Comparison of ENCODE assay signal across 8 cellular contexts in genomic region chr16:89246903-89247733, GRCh38. TPM values are rescaled to one million over a fixed set of nuclear protein-coding genes. Genes with fewer than 3 reads are reported as not detected.
A peak's percentile ranks its signal among the peaks of the same experiment; 100 is the strongest.
DNase-seq lines count a peak whose midpoint lies in the region; ATAC-seq and TF ChIP-seq lines count a peak whose summit lies in the region.

No MANE protein-coding gene starts in this region.

- H3K79me2 ChIP-seq in osteoblast (ENCODE audit: insufficient read depth, low read length) = no peaks in the 10 kb centered on the region

- H3K36me3 ChIP-seq in osteoblast (ENCODE audit: insufficient read depth, low read length) = no peaks in the 10 kb centered on the region

- H3K9me3 Mint-ChIP-seq in activated naive CD4-positive, alpha-beta T cell treated with anti-CD3 and anti-CD28 coated beads, Interleukin-2, amount 50 U/mL, for 24 hours = no peaks in the 10 kb centered on the region
- peaks cover 15% of the 10 kb centered on the region for H3K9me3 Mint-ChIP-seq in glutamatergic neuron (ENCODE audit: unreplicated experiment)

- peak; percentile 68 for ATAC-seq in GM19455 (IDR thresholded peaks at IDR 0.05; ENCODE audit: unreplicated experiment)

- no peak overlapping the region for H3K27ac Mint-ChIP-seq in activated naive CD4-positive, alpha-beta T cell treated with anti-CD3 and anti-CD28 coated beads, Interleukin-2, amount 50 U/mL, for 24 hours
- no peak overlapping the region for H3K27ac Mint-ChIP-seq in glutamatergic neuron (ENCODE audit: unreplicated experiment)

- H3K4me2 ChIP-seq in osteoblast (ENCODE audit: insufficient read depth, low read length) = peak overlapping the region; percentile 76

- peak overlapping the region; percentile 67 for H3K4me3 ChIP-seq in osteoblast (ENCODE audit: insufficient read depth, low read length)

- no peaks in the 10 kb centered on the region for H3K9me3 ChIP-seq in osteoblast (ENCODE audit: low read depth, low read length)

- peak overlapping the region; percentile 65 for H2AFZ ChIP-seq in osteoblast (ENCODE audit: low read length)

- peaks cover 3% of the 10 kb centered on the region for H3K36me3 Mint-ChIP-seq in activated naive CD4-positive, alpha-beta T cell treated with anti-CD3 and anti-CD28 coated beads, Interleukin-2, amount 50 U/mL, for 24 hours
- peaks cover 13% of the 10 kb centered on the region for H3K36me3 Mint-ChIP-seq in glutamatergic neuron (ENCODE audit: unreplicated experiment)

- peaks cover 12% of the 10 kb centered on the region for H3K4me1 Mint-ChIP-seq in activated naive CD4-positive, alpha-beta T cell treated with anti-CD3 and anti-CD28 coated beads, Interleukin-2, amount 50 U/mL, for 24 hours
- no peaks in the 10 kb centered on the region for H3K4me1 Mint-ChIP-seq in glutamatergic neuron (ENCODE audit: low read depth, unreplicated experiment)

- in situ Hi-C loops in SK-MEL-5 (cut with HindIII; ENCODE audit: low pct_unique_long_range_greater_than_20kb, low sequenced_read_pairs) = no loop called here

- TF ChIP-seq CTCF in C4-2B (conservative IDR thresholded peaks at IDR 0.05) (no peak), glutamatergic neuron (IDR thresholded peaks at IDR 0.05; ENCODE audit: partially characterized antibody, unreplicated experiment) (no peak), osteoblast (IDR thresholded peaks at IDR 0.05; ENCODE audit: extremely low read depth, low read depth, low read length) (no peak)

- no peaks in the 10 kb centered on the region for H3K27me3 ChIP-seq in osteoblast (ENCODE audit: insufficient read depth, low read length)

- peak; percentile 96 for DNase-seq in HuH-7 (ENCODE audit: low spot score)
- DNase-seq in SK-MEL-5 (ENCODE audit: low read depth, low spot score) = peak; percentile 50
- DNase-seq in glutamatergic neuron = peak; percentile 94
- DNase-seq in osteoblast (ENCODE audit: insufficient read length, low spot score, missing footprints) = peak; percentile 100
- peak; percentile 64 for DNase-seq in superior temporal gyrus (ENCODE audit: extremely low spot score)

- no peaks in the 10 kb centered on the region for H3K27me3 Mint-ChIP-seq in activated naive CD4-positive, alpha-beta T cell treated with anti-CD3 and anti-CD28 coated beads, Interleukin-2, amount 50 U/mL, for 24 hours
- H3K27me3 Mint-ChIP-seq in glutamatergic neuron (ENCODE audit: unreplicated experiment) = peaks cover 7% of the 10 kb centered on the region

- no peaks in the 10 kb centered on the region for H4K20me1 ChIP-seq in osteoblast (ENCODE audit: insufficient read depth, low read length)

- peak overlapping the region; percentile 14; the same call in 1 of the 2 replicates for H3K27ac ChIP-seq in C4-2B
- no peak overlapping the region for H3K27ac ChIP-seq in osteoblast (ENCODE audit: low read depth, low read length)

- peak overlapping the region; percentile 78 for H3K4me3 Mint-ChIP-seq in activated naive CD4-positive, alpha-beta T cell treated with anti-CD3 and anti-CD28 coated beads, Interleukin-2, amount 50 U/mL, for 24 hours
- H3K4me3 Mint-ChIP-seq in glutamatergic neuron (ENCODE audit: unreplicated experiment) = peak overlapping the region; percentile 78

- H3K4me1 ChIP-seq in osteoblast (ENCODE audit: insufficient read depth, low read length) = no peaks in the 10 kb centered on the region

RNA-seq across cellular contexts. Expression of gene ZNF778, which starts 29.6 kb away (rescaled TPM):
- 3.1 and 5.2 TPM in 2 replicates for total RNA-seq in SK-MEL-5 (2014; rRNA removed; shearing (Covaris generic))
- 4.3 and 5.0 TPM in 2 replicates for polyA plus RNA-seq in SK-MEL-5 (2015; cell fraction: cytosol; rRNA removed)
- 7.8 and 13.5 TPM in 2 replicates for polyA plus RNA-seq in SK-MEL-5 (2015; cell fraction: nucleus; rRNA removed)
- total RNA-seq in glutamatergic neuron (ENCODE audit: unreplicated experiment) = 36.2 TPM
- total RNA-seq in osteoblast = 6.2 and 8.7 TPM in 2 replicates

RNA-seq across cellular contexts. Expression of gene SLC22A31, which starts 46.8 kb away (rescaled TPM):
- total RNA-seq in SK-MEL-5 (2014; rRNA removed; shearing (Covaris generic)) = 0.77 TPM in 1 of 2 replicates, not detected in the other
- 0.19 and 0.34 TPM in 2 replicates for polyA plus RNA-seq in SK-MEL-5 (2015; cell fraction: cytosol; rRNA removed)
- 13.8 and 14.7 TPM in 2 replicates for polyA plus RNA-seq in SK-MEL-5 (2015; cell fraction: nucleus; rRNA removed)
- total RNA-seq in glutamatergic neuron (ENCODE audit: unreplicated experiment) (3.9 TPM), osteoblast (not detected in 2 replicates)

Comparison
In these comparisons a context has a peak if more than half of its experiments do, and no peak if none do; other contexts are left out.
1. DNase-seq: peak in every context shown above with its lines; median percentile 100 in osteoblast; 96 in HuH-7; 94 in glutamatergic neuron; 64 in superior temporal gyrus; 50 in SK-MEL-5.